1 cellular context compared by ENCODE assay signal in the genomic region with DNA sequence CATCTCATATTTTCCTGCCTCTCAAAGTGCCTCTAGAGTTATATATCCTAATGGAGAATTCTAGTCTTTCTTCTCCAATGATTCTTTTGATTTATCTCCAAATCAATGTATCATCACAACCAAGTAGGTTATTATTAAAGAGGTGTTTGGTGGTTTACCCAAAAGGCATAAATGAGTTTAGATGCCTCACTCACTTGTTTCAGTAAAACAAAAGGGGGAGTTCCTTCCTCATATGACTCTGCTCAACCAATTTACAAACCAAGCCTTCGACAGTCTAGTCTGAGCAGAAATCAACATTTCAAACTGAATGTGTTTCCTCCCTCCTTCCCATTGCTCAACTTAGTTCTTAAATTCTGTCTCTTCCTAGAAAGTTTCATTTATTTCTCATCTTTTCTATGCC.
TF ChIP-seq lines count a peak whose summit lies in the region.

No MANE protein-coding gene starts in this region.

TF ChIP-seq in GM12878, 131 proteins besides CTCF, POLR2A, EP300 and RAD21 (continued from another document):
- TF ChIP-seq, protein P1, sequence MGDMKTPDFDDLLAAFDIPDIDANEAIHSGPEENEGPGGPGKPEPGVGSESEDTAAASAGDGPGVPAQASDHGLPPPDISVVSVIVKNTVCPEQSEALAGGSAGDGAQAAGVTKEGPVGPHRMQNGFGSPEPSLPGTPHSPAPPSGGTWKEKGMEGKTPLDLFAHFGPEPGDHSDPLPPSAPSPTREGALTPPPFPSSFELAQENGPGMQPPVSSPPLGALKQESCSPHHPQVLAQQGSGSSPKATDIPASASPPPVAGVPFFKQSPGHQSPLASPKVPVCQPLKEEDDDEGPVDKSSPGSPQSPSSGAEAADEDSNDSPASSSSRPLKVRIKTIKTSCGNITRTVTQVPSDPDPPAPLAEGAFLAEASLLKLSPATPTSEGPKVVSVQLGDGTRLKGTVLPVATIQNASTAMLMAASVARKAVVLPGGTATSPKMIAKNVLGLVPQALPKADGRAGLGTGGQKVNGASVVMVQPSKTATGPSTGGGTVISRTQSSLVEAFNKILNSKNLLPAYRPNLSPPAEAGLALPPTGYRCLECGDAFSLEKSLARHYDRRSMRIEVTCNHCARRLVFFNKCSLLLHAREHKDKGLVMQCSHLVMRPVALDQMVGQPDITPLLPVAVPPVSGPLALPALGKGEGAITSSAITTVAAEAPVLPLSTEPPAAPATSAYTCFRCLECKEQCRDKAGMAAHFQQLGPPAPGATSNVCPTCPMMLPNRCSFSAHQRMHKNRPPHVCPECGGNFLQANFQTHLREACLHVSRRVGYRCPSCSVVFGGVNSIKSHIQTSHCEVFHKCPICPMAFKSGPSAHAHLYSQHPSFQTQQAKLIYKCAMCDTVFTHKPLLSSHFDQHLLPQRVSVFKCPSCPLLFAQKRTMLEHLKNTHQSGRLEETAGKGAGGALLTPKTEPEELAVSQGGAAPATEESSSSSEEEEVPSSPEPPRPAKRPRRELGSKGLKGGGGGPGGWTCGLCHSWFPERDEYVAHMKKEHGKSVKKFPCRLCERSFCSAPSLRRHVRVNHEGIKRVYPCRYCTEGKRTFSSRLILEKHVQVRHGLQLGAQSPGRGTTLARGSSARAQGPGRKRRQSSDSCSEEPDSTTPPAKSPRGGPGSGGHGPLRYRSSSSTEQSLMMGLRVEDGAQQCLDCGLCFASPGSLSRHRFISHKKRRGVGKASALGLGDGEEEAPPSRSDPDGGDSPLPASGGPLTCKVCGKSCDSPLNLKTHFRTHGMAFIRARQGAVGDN (IDR thresholded peaks at IDR 0.05), result no peak
- TF ChIP-seq JUNB (IDR thresholded peaks at IDR 0.05) (peak; percentile 55), NFXL1 (IDR thresholded peaks at IDR 0.05; ENCODE audit: borderline replicate concordance) (no peak), TCF7 (IDR thresholded peaks at IDR 0.05; ENCODE audit: borderline replicate concordance) (no peak), IRF4 (IDR thresholded peaks at IDR 0.05; ENCODE audit: low read depth, low read length) (no peak), CBX5 (IDR thresholded peaks at IDR 0.05; ENCODE audit: low read depth) (0 out of 2 replicates have a peak, but pooled peaks have one; percentile 56), JUND (IDR thresholded peaks at IDR 0.05; ENCODE audit: low read depth, low read length) (no peak), CHD2 (IDR thresholded peaks at IDR 0.05; ENCODE audit: borderline replicate concordance, low read depth, low read length) (no peak), SRF (IDR thresholded peaks at IDR 0.05; ENCODE audit: low read depth in 2 of 2, low read length in 2 of 2) (no peak), YY1 (IDR thresholded peaks at IDR 0.05; ENCODE audit: low read depth, low read length) (no peak), FOS (IDR thresholded peaks at IDR 0.05; ENCODE audit: borderline replicate concordance, extremely low read depth, insufficient read length) (no peak), CREM (IDR thresholded peaks at IDR 0.05; ENCODE audit: low read depth) (no peak), MTA2 (IDR thresholded peaks at IDR 0.05; ENCODE audit: low read depth) (no peak), KDM1A (IDR thresholded peaks at IDR 0.05; ENCODE audit: borderline replicate concordance) (no peak), PAX8 (IDR thresholded peaks at IDR 0.05) (no peak), TAF1 (IDR thresholded peaks at IDR 0.05; ENCODE audit: borderline replicate concordance, low read depth, low read length) (no peak), NFYA (IDR thresholded peaks at IDR 0.05; ENCODE audit: borderline replicate concordance, low read depth, low read length) (no peak), SPI1 (IDR thresholded peaks at IDR 0.05; ENCODE audit: borderline replicate concordance, insufficient read depth, low read depth, low read length) (no peak), BCL11A (IDR thresholded peaks at IDR 0.05; ENCODE audit: low read depth, low read length) (0 out of 2 replicates have a peak, but pooled peaks have one; percentile 24), EGR1 (IDR thresholded peaks at IDR 0.05; ENCODE audit: borderline replicate concordance in 1 of 2, low read depth in 2 of 2, low read length in 2 of 2) (no peak), PML (IDR thresholded peaks at IDR 0.05; ENCODE audit: low read length) (no peak), ZNF274 (IDR thresholded peaks at IDR 0.05; ENCODE audit: insufficient read depth, insufficient read length) (no peak), HDAC2 (IDR thresholded peaks at IDR 0.05) (no peak), IKZF1 (conservative IDR thresholded peaks at IDR 0.05) (no peak), SUZ12 (IDR thresholded peaks at IDR 0.05; ENCODE audit: unreplicated experiment) (no peak), LARP7 (IDR thresholded peaks at IDR 0.05) (no peak), SUPT20H (IDR thresholded peaks at IDR 0.05; ENCODE audit: borderline replicate concordance, control insufficient read depth, low read depth, low read length) (no peak), RUNX3 (IDR thresholded peaks at IDR 0.05; ENCODE audit: low read length) (peak; percentile 73), CBX3 (IDR thresholded peaks at IDR 0.05; ENCODE audit: borderline replicate concordance, low read depth) (no peak), ATF7 (IDR thresholded peaks at IDR 0.05; ENCODE audit: low read depth) (no peak), NFIC (IDR thresholded peaks at IDR 0.05; ENCODE audit: low read depth, low read length) (0 out of 2 replicates have a peak, but pooled peaks have one; percentile 56)
- TF ChIP-seq, protein P2, sequence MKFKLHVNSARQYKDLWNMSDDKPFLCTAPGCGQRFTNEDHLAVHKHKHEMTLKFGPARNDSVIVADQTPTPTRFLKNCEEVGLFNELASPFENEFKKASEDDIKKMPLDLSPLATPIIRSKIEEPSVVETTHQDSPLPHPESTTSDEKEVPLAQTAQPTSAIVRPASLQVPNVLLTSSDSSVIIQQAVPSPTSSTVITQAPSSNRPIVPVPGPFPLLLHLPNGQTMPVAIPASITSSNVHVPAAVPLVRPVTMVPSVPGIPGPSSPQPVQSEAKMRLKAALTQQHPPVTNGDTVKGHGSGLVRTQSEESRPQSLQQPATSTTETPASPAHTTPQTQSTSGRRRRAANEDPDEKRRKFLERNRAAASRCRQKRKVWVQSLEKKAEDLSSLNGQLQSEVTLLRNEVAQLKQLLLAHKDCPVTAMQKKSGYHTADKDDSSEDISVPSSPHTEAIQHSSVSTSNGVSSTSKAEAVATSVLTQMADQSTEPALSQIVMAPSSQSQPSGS (IDR thresholded peaks at IDR 0.05; ENCODE audit: low read length), result peak; percentile 50; the same call in 1 of the 2 replicates
- TF ChIP-seq, protein P3, sequence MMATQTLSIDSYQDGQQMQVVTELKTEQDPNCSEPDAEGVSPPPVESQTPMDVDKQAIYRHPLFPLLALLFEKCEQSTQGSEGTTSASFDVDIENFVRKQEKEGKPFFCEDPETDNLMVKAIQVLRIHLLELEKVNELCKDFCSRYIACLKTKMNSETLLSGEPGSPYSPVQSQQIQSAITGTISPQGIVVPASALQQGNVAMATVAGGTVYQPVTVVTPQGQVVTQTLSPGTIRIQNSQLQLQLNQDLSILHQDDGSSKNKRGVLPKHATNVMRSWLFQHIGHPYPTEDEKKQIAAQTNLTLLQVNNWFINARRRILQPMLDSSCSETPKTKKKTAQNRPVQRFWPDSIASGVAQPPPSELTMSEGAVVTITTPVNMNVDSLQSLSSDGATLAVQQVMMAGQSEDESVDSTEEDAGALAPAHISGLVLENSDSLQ (IDR thresholded peaks at IDR 0.05), result no peak
- TF ChIP-seq, protein P4, sequence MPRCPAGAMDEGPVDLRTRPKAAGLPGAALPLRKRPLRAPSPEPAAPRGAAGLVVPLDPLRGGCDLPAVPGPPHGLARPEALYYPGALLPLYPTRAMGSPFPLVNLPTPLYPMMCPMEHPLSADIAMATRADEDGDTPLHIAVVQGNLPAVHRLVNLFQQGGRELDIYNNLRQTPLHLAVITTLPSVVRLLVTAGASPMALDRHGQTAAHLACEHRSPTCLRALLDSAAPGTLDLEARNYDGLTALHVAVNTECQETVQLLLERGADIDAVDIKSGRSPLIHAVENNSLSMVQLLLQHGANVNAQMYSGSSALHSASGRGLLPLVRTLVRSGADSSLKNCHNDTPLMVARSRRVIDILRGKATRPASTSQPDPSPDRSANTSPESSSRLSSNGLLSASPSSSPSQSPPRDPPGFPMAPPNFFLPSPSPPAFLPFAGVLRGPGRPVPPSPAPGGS (IDR thresholded peaks at IDR 0.05; ENCODE audit: borderline replicate concordance, insufficient read depth, low read depth, low read length, poor library complexity, severe bottlenecking), result no peak
- TF ChIP-seq, protein P5, sequence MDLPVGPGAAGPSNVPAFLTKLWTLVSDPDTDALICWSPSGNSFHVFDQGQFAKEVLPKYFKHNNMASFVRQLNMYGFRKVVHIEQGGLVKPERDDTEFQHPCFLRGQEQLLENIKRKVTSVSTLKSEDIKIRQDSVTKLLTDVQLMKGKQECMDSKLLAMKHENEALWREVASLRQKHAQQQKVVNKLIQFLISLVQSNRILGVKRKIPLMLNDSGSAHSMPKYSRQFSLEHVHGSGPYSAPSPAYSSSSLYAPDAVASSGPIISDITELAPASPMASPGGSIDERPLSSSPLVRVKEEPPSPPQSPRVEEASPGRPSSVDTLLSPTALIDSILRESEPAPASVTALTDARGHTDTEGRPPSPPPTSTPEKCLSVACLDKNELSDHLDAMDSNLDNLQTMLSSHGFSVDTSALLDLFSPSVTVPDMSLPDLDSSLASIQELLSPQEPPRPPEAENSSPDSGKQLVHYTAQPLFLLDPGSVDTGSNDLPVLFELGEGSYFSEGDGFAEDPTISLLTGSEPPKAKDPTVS (IDR thresholded peaks at IDR 0.05; ENCODE audit: low read depth, low read length), result no peak
TF ChIP-seq in GM12878: peak in this region for 6.
